Comparison of ENCODE assay signal across 1 cellular context in genomic region chr2:25280066-25280687, GRCh38.
TF ChIP-seq lines count a peak whose summit lies in the region.

No MANE protein-coding gene starts in this region.

TF ChIP-seq in HEK293T, 16 proteins besides CTCF, POLR2A, EP300 and RAD21 (continued from another document):
- TF ChIP-seq BHLHE40 (IDR thresholded peaks at IDR 0.05; ENCODE audit: borderline replicate concordance): no peak
